1 cellular context compared by ENCODE assay signal in genomic region chr2:64213607-64214275, GRCh38.
A peak's percentile ranks its signal among the peaks of the same experiment; 100 is the strongest.
TF ChIP-seq lines count a peak whose summit lies in the region.

No MANE protein-coding gene starts in this region.

TF ChIP-seq in GM12878, 131 proteins besides CTCF, POLR2A, EP300 and RAD21 (continued from another document):
- TF ChIP-seq ZNF687 (IDR thresholded peaks at IDR 0.05) (0 out of 2 replicates have a peak, but pooled peaks have one; percentile 34), E2F8 (IDR thresholded peaks at IDR 0.05; ENCODE audit: low read depth, partially characterized antibody) (no peak), BCL11A (IDR thresholded peaks at IDR 0.05; ENCODE audit: low read depth, low read length) (peak; percentile 49; the same call in 1 of the 2 replicates), CHD1 (IDR thresholded peaks at IDR 0.05; ENCODE audit: low read depth, low read length) (0 out of 2 replicates have a peak, but pooled peaks have one; percentile 5), BHLHE40 (IDR thresholded peaks at IDR 0.05; ENCODE audit: borderline replicate concordance in 1 of 2, low read depth in 2 of 2, low read length in 1 of 2) (peak; percentile 68 to 79; a peak in 3 of 4 replicates), ZNF24 (IDR thresholded peaks at IDR 0.05) (0 out of 2 replicates have a peak, but pooled peaks have one; percentile 6), POLR2AphosphoS5 (IDR thresholded peaks at IDR 0.05; ENCODE audit: low read length) (peak; percentile 44), CREM (IDR thresholded peaks at IDR 0.05; ENCODE audit: low read depth) (0 out of 2 replicates have a peak, but pooled peaks have one; percentile 24), USF1 (IDR thresholded peaks at IDR 0.05; ENCODE audit: borderline replicate concordance, extremely low read length, insufficient read depth, low read depth, low read length) (no peak), NR2F1 (conservative IDR thresholded peaks at IDR 0.05) (peak; percentile 56; the same call in 1 of the 2 replicates), E2F4 (IDR thresholded peaks at IDR 0.05; ENCODE audit: low read depth, low read length) (no peak), BACH1 (IDR thresholded peaks at IDR 0.05; ENCODE audit: borderline replicate concordance) (0 out of 2 replicates have a peak, but pooled peaks have one; percentile 40), GATAD2B (conservative IDR thresholded peaks at IDR 0.05; ENCODE audit: low read depth) (0 out of 2 replicates have a peak, but pooled peaks have one; percentile 28), ATF7 (IDR thresholded peaks at IDR 0.05; ENCODE audit: low read depth) (no peak), SP1 (IDR thresholded peaks at IDR 0.05; ENCODE audit: low read depth, low read length) (peak; percentile 18), ZNF217 (IDR thresholded peaks at IDR 0.05) (peak; percentile 19; the same call in 1 of the 2 replicates)
- TF ChIP-seq, protein P1, sequence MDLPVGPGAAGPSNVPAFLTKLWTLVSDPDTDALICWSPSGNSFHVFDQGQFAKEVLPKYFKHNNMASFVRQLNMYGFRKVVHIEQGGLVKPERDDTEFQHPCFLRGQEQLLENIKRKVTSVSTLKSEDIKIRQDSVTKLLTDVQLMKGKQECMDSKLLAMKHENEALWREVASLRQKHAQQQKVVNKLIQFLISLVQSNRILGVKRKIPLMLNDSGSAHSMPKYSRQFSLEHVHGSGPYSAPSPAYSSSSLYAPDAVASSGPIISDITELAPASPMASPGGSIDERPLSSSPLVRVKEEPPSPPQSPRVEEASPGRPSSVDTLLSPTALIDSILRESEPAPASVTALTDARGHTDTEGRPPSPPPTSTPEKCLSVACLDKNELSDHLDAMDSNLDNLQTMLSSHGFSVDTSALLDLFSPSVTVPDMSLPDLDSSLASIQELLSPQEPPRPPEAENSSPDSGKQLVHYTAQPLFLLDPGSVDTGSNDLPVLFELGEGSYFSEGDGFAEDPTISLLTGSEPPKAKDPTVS (IDR thresholded peaks at IDR 0.05; ENCODE audit: low read depth, low read length): no peak
